In genomic region chr12:93226356-93226755, GRCh38 we compare ENCODE assay signal across 1 cellular context.
TF ChIP-seq lines count a peak whose summit lies in the region.

No MANE protein-coding gene starts in this region.

TF ChIP-seq in IMR-90, 13 proteins besides CTCF, POLR2A, EP300 and RAD21 (continued from another document):
- TF ChIP-seq USF2 (IDR thresholded peaks at IDR 0.05; ENCODE audit: low read depth, low read length) (no peak), RFX5 (IDR thresholded peaks at IDR 0.05; ENCODE audit: low read depth, low read length) (no peak), RCOR1 (IDR thresholded peaks at IDR 0.05; ENCODE audit: insufficient replicate concordance, low read length) (no peak)
- TF ChIP-seq, protein P1, sequence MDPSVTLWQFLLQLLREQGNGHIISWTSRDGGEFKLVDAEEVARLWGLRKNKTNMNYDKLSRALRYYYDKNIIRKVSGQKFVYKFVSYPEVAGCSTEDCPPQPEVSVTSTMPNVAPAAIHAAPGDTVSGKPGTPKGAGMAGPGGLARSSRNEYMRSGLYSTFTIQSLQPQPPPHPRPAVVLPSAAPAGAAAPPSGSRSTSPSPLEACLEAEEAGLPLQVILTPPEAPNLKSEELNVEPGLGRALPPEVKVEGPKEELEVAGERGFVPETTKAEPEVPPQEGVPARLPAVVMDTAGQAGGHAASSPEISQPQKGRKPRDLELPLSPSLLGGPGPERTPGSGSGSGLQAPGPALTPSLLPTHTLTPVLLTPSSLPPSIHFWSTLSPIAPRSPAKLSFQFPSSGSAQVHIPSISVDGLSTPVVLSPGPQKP (IDR thresholded peaks at IDR 0.05; ENCODE audit: borderline replicate concordance, low read depth, low read length), result no peak
